Comparison of ENCODE assay signal across 10 cellular contexts in the genomic region with DNA sequence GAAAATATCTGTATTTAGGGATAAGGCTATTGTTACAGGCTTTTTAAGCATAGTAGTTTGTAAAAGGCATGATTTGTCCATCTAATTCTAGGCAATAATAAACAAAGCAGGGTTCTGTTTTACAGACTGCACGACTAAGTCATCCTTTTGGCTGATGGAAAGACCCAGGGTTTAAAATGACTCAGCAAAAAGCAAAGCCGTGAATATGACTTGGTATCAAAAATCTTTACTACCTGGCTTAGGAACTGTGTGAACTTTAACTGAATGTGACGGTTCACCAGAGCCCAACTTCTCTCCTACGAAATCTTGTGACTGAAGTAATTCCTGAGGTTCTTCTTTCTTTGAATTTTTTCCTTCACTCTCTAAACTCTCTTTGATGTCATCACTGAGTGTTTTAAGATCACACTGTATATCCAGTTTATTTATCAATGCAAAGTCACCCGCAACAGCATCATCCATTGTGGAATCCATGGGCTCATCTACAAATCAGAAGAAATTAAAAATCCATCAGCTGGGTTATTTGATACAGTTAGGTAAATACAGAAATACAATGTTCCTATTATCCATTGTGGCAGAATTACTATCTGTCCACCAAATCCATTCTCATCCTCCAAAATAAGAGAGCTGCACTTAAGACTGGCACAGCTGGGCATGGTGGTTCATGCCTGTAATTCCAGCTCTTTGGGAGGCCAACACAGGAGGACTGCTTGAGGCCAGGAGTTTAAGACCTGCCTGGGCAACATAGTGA. TPM values are rescaled to one million over a fixed set of nuclear protein-coding genes. Genes with fewer than 3 reads are reported as not detected.
DNase-seq lines count a peak whose midpoint lies in the region; ATAC-seq and TF ChIP-seq lines count a peak whose summit lies in the region.
"Had no signal": no experiment of that assay in that cellular context is flagged by ENCODE, and none has a peak within 500 bp of the region (broad histone marks: within the 10 kb centered on the region; RNA-seq: fewer than 3 reads in every experiment).

No MANE protein-coding gene starts in this region.

- H3K36me3 Mint-ChIP-seq in activated T-helper 1 cell treated with anti-CD3 and anti-CD28 coated beads, Interleukin-12 subunit alpha, Interleukin-12 subunit beta, Interleukin-2, Interleukin-4 antibody, amounts not matched to agents 30 ng/mL and 10 ng/mL and 1 ng/mL, durations not matched to agents 14 hours and 24 hours and 36 hours (ENCODE audit: low read depth) = peaks cover 28% of the 10 kb centered on the region
- peaks cover 22% of the 10 kb centered on the region for H3K36me3 Mint-ChIP-seq in memory B cell

- H3K36me3 ChIP-seq in SK-N-SH (replicated peaks in 1 of 2; ENCODE audit: control insufficient read depth in 1 of 2, insufficient read depth in 2 of 2, low read length in 1 of 2) = peaks cover 9 to 21% of the 10 kb centered on the region in 2 experiments

- H3K4me2 ChIP-seq in SK-N-SH = no peak overlapping the region

- peak overlapping the region; percentile 1 for H3K27ac Mint-ChIP-seq in activated T-helper 1 cell treated with anti-CD3 and anti-CD28 coated beads, Interleukin-12 subunit alpha, Interleukin-12 subunit beta, Interleukin-2, Interleukin-4 antibody, amounts not matched to agents 30 ng/mL and 10 ng/mL and 1 ng/mL, durations not matched to agents 14 hours and 24 hours and 36 hours
- H3K27ac Mint-ChIP-seq in memory B cell = peak overlapping the region; percentile 76

- no peak overlapping the region for H2AFZ ChIP-seq in SK-N-SH (ENCODE audit: low read depth)

- H3F3A ChIP-seq in SK-N-SH (replicated peaks; ENCODE audit: insufficient read depth) = no peaks in the 10 kb centered on the region

- DNase-seq in EH (ENCODE audit: low read depth) (peak; percentile 58), memory B cell (ENCODE audit: low spot score in 2 of 2) (no peak), NCI-H82 (lab: John Stamatoyannopoulos, UW) (no peak), NCI-H2171 treated with DMSO at 0.1 percent for 48 hours (lab: John Stamatoyannopoulos, UW) (no peak), SK-N-SH (no peak)
- no peak for DNase-seq in activated T-helper 1 cell treated with anti-CD3 and anti-CD28 coated beads, Interleukin-12 subunit alpha, Interleukin-12 subunit beta, Interleukin-2, Interleukin-4 antibody, amounts not matched to agents 30 ng/mL and 10 ng/mL and 1 ng/mL, durations not matched to agents 14 hours and 24 hours and 36 hours (ENCODE audit: low spot score)
- DNase-seq: effector memory CD8-positive, alpha-beta T cell; naive thymus-derived CD8-positive, alpha-beta T cell; NCI-H1105 had no signal

- 0 out of 2 replicates have a peak, but pooled peaks cover 3% of the 10 kb centered on the region for H3K9me2 ChIP-seq in SK-N-SH

- H3K27me3 Mint-ChIP-seq in activated T-helper 1 cell treated with anti-CD3 and anti-CD28 coated beads, Interleukin-12 subunit alpha, Interleukin-12 subunit beta, Interleukin-2, Interleukin-4 antibody, amounts not matched to agents 30 ng/mL and 10 ng/mL and 1 ng/mL, durations not matched to agents 14 hours and 24 hours and 36 hours (ENCODE audit: insufficient read depth) = no peaks in the 10 kb centered on the region
- no peaks in the 10 kb centered on the region for H3K27me3 Mint-ChIP-seq in memory B cell
- H3K27me3 Mint-ChIP-seq: effector memory CD8-positive, alpha-beta T cell; naive thymus-derived CD8-positive, alpha-beta T cell had no signal

- TF ChIP-seq RAD21 in SK-N-SH (IDR thresholded peaks at IDR 0.05; ENCODE audit: low read length) = no peak

- intact Hi-C loops in activated T-helper 1 cell treated with anti-CD3 and anti-CD28 coated beads, Interleukin-12 subunit alpha, Interleukin-12 subunit beta, Interleukin-2, Interleukin-4 antibody, amounts not matched to agents 30 ng/mL and 10 ng/mL and 1 ng/mL, durations not matched to agents 14 hours and 24 hours and 36 hours (cut with micrococcal nuclease) = no loop called here

- H3K79me2 ChIP-seq in SK-N-SH (ENCODE audit: insufficient read depth) = peaks cover 4% of the 10 kb centered on the region

- ATAC-seq in GM21723 (IDR thresholded peaks at IDR 0.05; ENCODE audit: unreplicated experiment) (peak; percentile 54), memory B cell (ENCODE audit: low read depth) (no peak)
- ATAC-seq: effector memory CD8-positive, alpha-beta T cell; naive thymus-derived CD8-positive, alpha-beta T cell had no signal

- POLR2A ChIA-PET in SK-N-SH (lab: Yijun Ruan, JAX) = interaction anchor here (1.2 kb wide), 1 partner anchor 16 kb away, joined by 3 read pairs; no protein-coding TSS in a partner anchor

- H3K9ac ChIP-seq in SK-N-SH = no peak overlapping the region

- H3K4me1 ChIP-seq in SK-N-SH (ENCODE audit: control insufficient read depth in 1 of 2, insufficient read depth in 2 of 2, low read depth in 1 of 2, low read length in 1 of 2) = no peaks in the 10 kb centered on the region

- no peaks in the 10 kb centered on the region for H3K9me3 ChIP-seq in SK-N-SH

- H3K4me3 Mint-ChIP-seq in activated T-helper 1 cell treated with anti-CD3 and anti-CD28 coated beads, Interleukin-12 subunit alpha, Interleukin-12 subunit beta, Interleukin-2, Interleukin-4 antibody, amounts not matched to agents 30 ng/mL and 10 ng/mL and 1 ng/mL, durations not matched to agents 14 hours and 24 hours and 36 hours = no peak overlapping the region
- no peak overlapping the region for H3K4me3 Mint-ChIP-seq in memory B cell
- H3K4me3 Mint-ChIP-seq: effector memory CD8-positive, alpha-beta T cell; naive thymus-derived CD8-positive, alpha-beta T cell had no signal

- no peak for TF ChIP-seq CTCF in SK-N-SH (IDR thresholded peaks at IDR 0.05)

- no peaks in the 10 kb centered on the region for H4K20me1 ChIP-seq in SK-N-SH (ENCODE audit: insufficient read depth)

- no peaks in the 10 kb centered on the region for H3K27me3 ChIP-seq in SK-N-SH (ENCODE audit: insufficient read depth)

- H3K4me1 Mint-ChIP-seq in activated T-helper 1 cell treated with anti-CD3 and anti-CD28 coated beads, Interleukin-12 subunit alpha, Interleukin-12 subunit beta, Interleukin-2, Interleukin-4 antibody, amounts not matched to agents 30 ng/mL and 10 ng/mL and 1 ng/mL, durations not matched to agents 14 hours and 24 hours and 36 hours (ENCODE audit: low read depth) = peaks cover 16% of the 10 kb centered on the region
- H3K4me1 Mint-ChIP-seq in memory B cell = peaks cover 5% of the 10 kb centered on the region

- CTCF ChIA-PET in SK-N-SH (lab: Yijun Ruan, JAX) = interaction anchor here (1.0 to 3.0 kb wide), 2 partner anchors 10 to 11 kb away, joined by 4 to 20 read pairs; no protein-coding TSS in a partner anchor

- no peak for TF ChIP-seq EP300 in SK-N-SH (IDR thresholded peaks at IDR 0.05; ENCODE audit: borderline replicate concordance in 1 of 2, low read depth in 1 of 2, low read length in 1 of 2)

- H3K27ac ChIP-seq in SK-N-SH (ENCODE audit: low read depth in 2 of 2, low read length in 1 of 2) = peak overlapping the region in 1 of 2 experiments; percentile 14; a peak in 2 of 4 replicates

- no peak overlapping the region for H3K4me3 ChIP-seq in SK-N-SH (ENCODE audit: low read depth in 2 of 2, low read length in 1 of 2)

- no peaks in the 10 kb centered on the region for H3K9me3 Mint-ChIP-seq in activated T-helper 1 cell treated with anti-CD3 and anti-CD28 coated beads, Interleukin-12 subunit alpha, Interleukin-12 subunit beta, Interleukin-2, Interleukin-4 antibody, amounts not matched to agents 30 ng/mL and 10 ng/mL and 1 ng/mL, durations not matched to agents 14 hours and 24 hours and 36 hours
- H3K9me3 Mint-ChIP-seq in memory B cell = no peaks in the 10 kb centered on the region
- H3K9me3 Mint-ChIP-seq: effector memory CD8-positive, alpha-beta T cell; naive thymus-derived CD8-positive, alpha-beta T cell had no signal

- 62% methylated on average over 5 of the region's 5 CpGs for WGBS in SK-N-SH (ENCODE audit: low lambda C conversion rate)

TF ChIP-seq in SK-N-SH, 30 proteins besides CTCF, POLR2A, EP300 and RAD21 (continues in another document):
- TF ChIP-seq TCF12 (IDR thresholded peaks at IDR 0.05) = no peak
- no peak for TF ChIP-seq FOXM1 (IDR thresholded peaks at IDR 0.05; ENCODE audit: low read depth)
- no peak for TF ChIP-seq NRF1 (IDR thresholded peaks at IDR 0.05; ENCODE audit: low read depth, low read length)
- TF ChIP-seq, protein P1, sequence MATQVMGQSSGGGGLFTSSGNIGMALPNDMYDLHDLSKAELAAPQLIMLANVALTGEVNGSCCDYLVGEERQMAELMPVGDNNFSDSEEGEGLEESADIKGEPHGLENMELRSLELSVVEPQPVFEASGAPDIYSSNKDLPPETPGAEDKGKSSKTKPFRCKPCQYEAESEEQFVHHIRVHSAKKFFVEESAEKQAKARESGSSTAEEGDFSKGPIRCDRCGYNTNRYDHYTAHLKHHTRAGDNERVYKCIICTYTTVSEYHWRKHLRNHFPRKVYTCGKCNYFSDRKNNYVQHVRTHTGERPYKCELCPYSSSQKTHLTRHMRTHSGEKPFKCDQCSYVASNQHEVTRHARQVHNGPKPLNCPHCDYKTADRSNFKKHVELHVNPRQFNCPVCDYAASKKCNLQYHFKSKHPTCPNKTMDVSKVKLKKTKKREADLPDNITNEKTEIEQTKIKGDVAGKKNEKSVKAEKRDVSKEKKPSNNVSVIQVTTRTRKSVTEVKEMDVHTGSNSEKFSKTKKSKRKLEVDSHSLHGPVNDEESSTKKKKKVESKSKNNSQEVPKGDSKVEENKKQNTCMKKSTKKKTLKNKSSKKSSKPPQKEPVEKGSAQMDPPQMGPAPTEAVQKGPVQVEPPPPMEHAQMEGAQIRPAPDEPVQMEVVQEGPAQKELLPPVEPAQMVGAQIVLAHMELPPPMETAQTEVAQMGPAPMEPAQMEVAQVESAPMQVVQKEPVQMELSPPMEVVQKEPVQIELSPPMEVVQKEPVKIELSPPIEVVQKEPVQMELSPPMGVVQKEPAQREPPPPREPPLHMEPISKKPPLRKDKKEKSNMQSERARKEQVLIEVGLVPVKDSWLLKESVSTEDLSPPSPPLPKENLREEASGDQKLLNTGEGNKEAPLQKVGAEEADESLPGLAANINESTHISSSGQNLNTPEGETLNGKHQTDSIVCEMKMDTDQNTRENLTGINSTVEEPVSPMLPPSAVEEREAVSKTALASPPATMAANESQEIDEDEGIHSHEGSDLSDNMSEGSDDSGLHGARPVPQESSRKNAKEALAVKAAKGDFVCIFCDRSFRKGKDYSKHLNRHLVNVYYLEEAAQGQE (IDR thresholded peaks at IDR 0.05; ENCODE audit: low read depth, low read length) = no peak
- TF ChIP-seq SMC3 (IDR thresholded peaks at IDR 0.05; ENCODE audit: low read depth, low read length) = no peak
- TF ChIP-seq RXRA (IDR thresholded peaks at IDR 0.05; ENCODE audit: borderline replicate concordance, low read depth) = no peak
- TF ChIP-seq CHD2 (IDR thresholded peaks at IDR 0.05; ENCODE audit: low read length, partially characterized antibody) = no peak
- TF ChIP-seq EZH2phosphoT487 (IDR thresholded peaks at IDR 0.05; ENCODE audit: borderline replicate concordance, low read depth) = no peak

RNA-seq across cellular contexts. Expression of a gene that starts 17.0 kb away (rescaled TPM):
- 37.5 and 40.2 TPM in 2 replicates for total RNA-seq in activated T-helper 1 cell treated with anti-CD3 and anti-CD28 coated beads, Interleukin-12 subunit alpha, Interleukin-12 subunit beta, Interleukin-2, Interleukin-4 antibody, amounts not matched to agents 30 ng/mL and 10 ng/mL and 1 ng/mL, durations not matched to agents 14 hours and 24 hours and 36 hours
- 6.3 and 7.2 TPM in 2 replicates for polyA plus RNA-seq in SK-N-SH (2012; rRNA removed)
- polyA plus RNA-seq in SK-N-SH (2012; cell fraction: cytosol; rRNA removed) = 9.7 and 11.3 TPM in 2 replicates
- polyA plus RNA-seq in SK-N-SH (2012; cell fraction: nucleus; rRNA removed) = 4.2 and 10.4 TPM in 2 replicates
